ENCODE assay signal across 9 cellular contexts in the genomic region with DNA sequence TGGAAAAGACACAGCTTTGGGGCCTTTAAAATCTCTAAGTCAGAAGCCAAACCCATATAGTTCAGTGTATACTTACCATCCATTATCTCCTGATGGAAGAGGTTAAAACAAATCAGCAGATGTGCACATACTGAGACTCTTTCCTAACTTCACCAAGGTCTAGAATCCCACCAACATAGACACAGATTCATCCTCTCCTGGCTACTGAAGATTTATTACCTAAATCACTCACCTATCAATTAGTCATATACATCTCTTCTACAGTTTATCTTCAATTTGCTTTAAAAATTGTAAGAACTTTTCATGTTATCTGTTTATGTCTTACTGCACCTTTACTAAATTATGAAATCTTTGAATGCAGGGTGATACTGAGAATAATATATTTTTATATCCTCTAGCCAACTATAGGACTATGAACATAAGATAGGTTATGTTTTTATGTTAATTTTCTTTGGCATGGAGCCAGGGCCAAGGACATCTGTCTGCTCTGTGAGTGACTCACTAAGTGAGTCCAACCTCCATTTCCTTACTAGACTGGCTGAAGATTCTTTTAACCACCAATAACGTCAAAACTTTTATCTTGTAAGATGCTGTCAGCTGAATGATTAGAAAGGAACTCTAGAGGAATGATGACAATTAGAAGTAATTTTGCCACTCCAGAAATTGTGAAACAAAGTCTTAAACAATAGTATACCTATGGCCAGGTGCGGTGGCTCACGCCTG.
DNase-seq lines count a peak whose midpoint lies in the region; ATAC-seq and TF ChIP-seq lines count a peak whose summit lies in the region.
"Had no signal": no experiment of that assay in that cellular context is flagged by ENCODE, and none has a peak within 500 bp of the region (broad histone marks: within the 10 kb centered on the region; RNA-seq: fewer than 3 reads in every experiment).

No MANE protein-coding gene starts in this region.

- TF ChIP-seq CTCF in omental fat pad (IDR thresholded peaks at IDR 0.05), result no peak

- no peaks in the 10 kb centered on the region for H3K4me1 ChIP-seq in CD8-positive, alpha-beta memory T cell (ENCODE audit: insufficient read depth, low read length)
- H3K4me1 ChIP-seq in Karpas-422 (ENCODE audit: low read length), result peaks cover 77% of the 10 kb centered on the region

- H3K27ac Mint-ChIP-seq in CD8-positive, alpha-beta memory T cell, result peak overlapping the region in 6 of 8 donors; percentile 12 to 76 (median 63)

- POLR2A ChIA-PET in CD8-positive, alpha-beta memory T cell (lab: Charles Lee), result interaction anchor here (0.7 kb wide), 1 partner anchor 93 kb away, joined by 7 read pairs; no protein-coding TSS in a partner anchor

- H3K9me3 Mint-ChIP-seq in CD8-positive, alpha-beta memory T cell, result no peaks in the 10 kb centered on the region

- H3K36me3 ChIP-seq in CD8-positive, alpha-beta memory T cell (ENCODE audit: insufficient read depth, low read length), result no peaks in the 10 kb centered on the region
- peaks cover 23% of the 10 kb centered on the region; the same call in 1 of the 2 replicates for H3K36me3 ChIP-seq in Karpas-422 (ENCODE audit: insufficient read depth, low read length)

- CTCF ChIA-PET in CD8-positive, alpha-beta memory T cell (lab: Charles Lee), result interaction anchor here (0.6 kb wide), 1 partner anchor 279 kb away, joined by 3 read pairs; no protein-coding TSS in a partner anchor

- H3K27me3 Mint-ChIP-seq in CD8-positive, alpha-beta memory T cell, result no peaks in the 10 kb centered on the region

- H3K27me3 ChIP-seq in CD8-positive, alpha-beta memory T cell (ENCODE audit: insufficient read depth, low read length, poor library complexity, severe bottlenecking), result no peaks in the 10 kb centered on the region
- H3K27me3 ChIP-seq in Karpas-422 (ENCODE audit: low read length), result no peaks in the 10 kb centered on the region

- DNase-seq in CD8-positive, alpha-beta memory T cell, result peak in 3 of 5 donors; percentile 26 to 63 (median 35)
- DNase-seq in Karpas-422, result peak; percentile 67
- peak; percentile 15 for DNase-seq in activated gamma-delta T cell treated with anti-CD3 and anti-CD28 coated beads, Interleukin-2, amount 50 U/mL, for 16 hours (ENCODE audit: low read depth)
- DNase-seq in kidney tubule cell (ENCODE audit: low spot score), result peak; percentile 67
- DNase-seq in middle frontal gyrus (ENCODE audit: extremely low spot score, low spot score), result no peak
- no peak for DNase-seq in NCI-H1105 treated with DMSO at 0.1 percent for 48 hours (lab: John Stamatoyannopoulos, UW)
- DNase-seq in omental fat pad (ENCODE audit: low spot score), result no peak
- no peak for DNase-seq in cerebellar nuclear complex (lab: John Stamatoyannopoulos, UW)

- H3K27ac ChIP-seq in CD8-positive, alpha-beta memory T cell (ENCODE audit: low read depth, low read length), result no peak overlapping the region
- peak overlapping the region; percentile 61 for H3K27ac ChIP-seq in Karpas-422 (ENCODE audit: low read length)
- H3K27ac ChIP-seq: epithelial cell of prostate had no signal

- peaks cover 80% of the 10 kb centered on the region for H3K79me2 ChIP-seq in Karpas-422 (ENCODE audit: low read length)

- peaks cover 0 to 47% (median 15%) of the 10 kb centered on the region in 3 donors for H3K36me3 Mint-ChIP-seq in CD8-positive, alpha-beta memory T cell

- H3K4me1 Mint-ChIP-seq in CD8-positive, alpha-beta memory T cell, result peaks cover 8 to 52% (median 27%) of the 10 kb centered on the region in 3 donors

- H3K4me3 Mint-ChIP-seq in CD8-positive, alpha-beta memory T cell, result peak overlapping the region in 1 of 7 donors; percentile 14

- no peak overlapping the region for H2AFZ ChIP-seq in Karpas-422 (ENCODE audit: low read length)

- H3K9me3 ChIP-seq in CD8-positive, alpha-beta memory T cell (ENCODE audit: low read length), result no peaks in the 10 kb centered on the region
- no peaks in the 10 kb centered on the region for H3K9me3 ChIP-seq in Karpas-422 (ENCODE audit: low read length)

- H3K9ac ChIP-seq in Karpas-422 (ENCODE audit: low read length), result no peak overlapping the region

- H4K20me1 ChIP-seq in Karpas-422 (ENCODE audit: insufficient read depth, low read depth, low read length), result no peaks in the 10 kb centered on the region

- H3K9me2 ChIP-seq in Karpas-422 (replicated peaks; ENCODE audit: insufficient read depth, low read length), result no peaks in the 10 kb centered on the region

- no peak for ATAC-seq in omental fat pad (ENCODE audit: low FRiP score)

- no peak overlapping the region for H3K4me3 ChIP-seq in CD8-positive, alpha-beta memory T cell (ENCODE audit: low read length)
- no peak overlapping the region for H3K4me3 ChIP-seq in Karpas-422 (ENCODE audit: low read length)

- peak overlapping the region; percentile 54 for H3K4me2 ChIP-seq in Karpas-422 (ENCODE audit: low read depth, low read length, poor library complexity, severe bottlenecking)

Comparison
In these comparisons a context has a peak if more than half of its experiments do, and no peak if none do; other contexts are left out.
1. DNase-seq: peak in CD8-positive, alpha-beta memory T cell (3 of 5), Karpas-422 (single experiment), activated gamma-delta T cell treated with anti-CD3 and anti-CD28 coated beads, Interleukin-2, amount 50 U/mL, for 16 hours (single experiment) and kidney tubule cell (single experiment); none in middle frontal gyrus (single experiment), NCI-H1105 treated with DMSO at 0.1 percent for 48 hours (single experiment), omental fat pad (single experiment) and cerebellar nuclear complex (0 of 2).